Comparison of ENCODE assay signal across 14 cellular contexts in genomic region chr5:143679777-143680176, GRCh38.
DNase-seq lines count a peak whose midpoint lies in the region; ATAC-seq, FAIRE-seq and TF ChIP-seq lines count a peak whose summit lies in the region.
"Had no signal": no experiment of that assay in that cellular context is flagged by ENCODE, and none has a peak within 500 bp of the region (broad histone marks: within the 10 kb centered on the region; RNA-seq: fewer than 3 reads in every experiment).

No MANE protein-coding gene starts in this region.

- no peaks in the 10 kb centered on the region for H3K9me3 ChIP-seq in astrocyte (ENCODE audit: insufficient read depth, low read depth, low read length)
- H3K9me3 ChIP-seq: heart left ventricle had no signal

- H2AFZ ChIP-seq in astrocyte (ENCODE audit: low read depth, low read length) = no peak overlapping the region

- peak; percentile 39 for DNase-seq in NCI-H2196 (lab: John Stamatoyannopoulos, UW; ENCODE audit: unreplicated experiment)
- no peak for DNase-seq in NCI-H2196 treated with DMSO at 0.1 percent for 48 hours (lab: John Stamatoyannopoulos, UW; ENCODE audit: unreplicated experiment)
- peak; percentile 35 for DNase-seq in HS-27A (ENCODE audit: low read depth)
- no peak for DNase-seq in astrocyte (ENCODE audit: low read depth)
- DNase-seq in myocyte (ENCODE audit: low read depth) = peak; percentile 74
- DNase-seq in Calu3 = no peak
- no peak for DNase-seq in HuH-7.5 (ENCODE audit: low spot score)
- DNase-seq: activated naive CD8-positive, alpha-beta T cell treated with anti-CD3 and anti-CD28 coated beads, Interleukin-2, amount 10 ng/mL, durations not matched to agents 7 days and 5 days; heart left ventricle; NCI-H1105 treated with DMSO at 0.1 percent for 48 hours; NCI-H774; stimulated activated CD4-positive, alpha-beta T cell treated with anti-CD3 and anti-CD28 coated beads, Interleukin-1b, Interleukin-23, amount 100 ng/mL, for 48 hours had no signal

- H3K27ac ChIP-seq in astrocyte (ENCODE audit: low read depth, low read length) = no peak overlapping the region
- H3K27ac ChIP-seq: 22Rv1 had no signal

- H3K9me3 Mint-ChIP-seq in astrocyte (ENCODE audit: unreplicated experiment) = no peaks in the 10 kb centered on the region
- no peaks in the 10 kb centered on the region for H3K9me3 Mint-ChIP-seq in Calu3 (ENCODE audit: low read depth, unreplicated experiment)
- H3K9me3 Mint-ChIP-seq: activated naive CD8-positive, alpha-beta T cell treated with anti-CD3 and anti-CD28 coated beads, Interleukin-2, amount 10 ng/mL, durations not matched to agents 7 days and 5 days had no signal

- CTCF ChIA-PET in Calu3 (lab: Charles Lee) = no interaction called here

- no peak overlapping the region for H3K4me3 ChIP-seq in astrocyte (ENCODE audit: insufficient read depth, low read depth, low read length)
- H3K4me3 ChIP-seq: heart left ventricle had no signal

- H3K9ac ChIP-seq in astrocyte (ENCODE audit: low read length) = no peak overlapping the region

- ATAC-seq in HG03439 (IDR thresholded peaks at IDR 0.05; ENCODE audit: unreplicated experiment) = no peak

- BruUV-seq in Calu3 (replicated peaks; lab: Mats Ljungman, UMichigan) = no TSS peak

- H3K79me2 ChIP-seq in astrocyte (ENCODE audit: insufficient read depth, low read length) = no peaks in the 10 kb centered on the region

- H3K27ac Mint-ChIP-seq in astrocyte (ENCODE audit: unreplicated experiment) (no peak overlapping the region), Calu3 (ENCODE audit: unreplicated experiment) (no peak overlapping the region)
- H3K27ac Mint-ChIP-seq: activated naive CD8-positive, alpha-beta T cell treated with anti-CD3 and anti-CD28 coated beads, Interleukin-2, amount 10 ng/mL, durations not matched to agents 7 days and 5 days had no signal

- H3K27me3 Mint-ChIP-seq in astrocyte (ENCODE audit: low read depth, unreplicated experiment) = no peaks in the 10 kb centered on the region
- no peaks in the 10 kb centered on the region for H3K27me3 Mint-ChIP-seq in Calu3 (ENCODE audit: unreplicated experiment)

- H3K4me1 ChIP-seq in astrocyte (ENCODE audit: insufficient read depth, low read length) = peaks cover 5% of the 10 kb centered on the region

- no peaks in the 10 kb centered on the region for H3K36me3 Mint-ChIP-seq in astrocyte (ENCODE audit: low read depth, unreplicated experiment)
- H3K36me3 Mint-ChIP-seq in Calu3 (ENCODE audit: insufficient read depth, unreplicated experiment) = no peaks in the 10 kb centered on the region
- H3K36me3 Mint-ChIP-seq: activated naive CD8-positive, alpha-beta T cell treated with anti-CD3 and anti-CD28 coated beads, Interleukin-2, amount 10 ng/mL, durations not matched to agents 7 days and 5 days had no signal

- no peak overlapping the region for H3K4me2 ChIP-seq in astrocyte (ENCODE audit: low read length)

- no peak overlapping the region for H3K4me3 Mint-ChIP-seq in astrocyte (ENCODE audit: unreplicated experiment)
- no peak overlapping the region for H3K4me3 Mint-ChIP-seq in Calu3 (ENCODE audit: low read depth, unreplicated experiment)
- H3K4me3 Mint-ChIP-seq: activated naive CD8-positive, alpha-beta T cell treated with anti-CD3 and anti-CD28 coated beads, Interleukin-2, amount 10 ng/mL, durations not matched to agents 7 days and 5 days had no signal

- no peaks in the 10 kb centered on the region for H4K20me1 ChIP-seq in astrocyte (ENCODE audit: insufficient read depth, low read length)

- intact Hi-C loops in Calu3 (cut with micrococcal nuclease; ENCODE audit: unreplicated experiment) = loop anchor here (10.0 kb wide), 1 partner anchor 575 kb away; no protein-coding TSS in a partner anchor

- H3K4me1 Mint-ChIP-seq in astrocyte (ENCODE audit: low read depth, unreplicated experiment) (peaks cover 4% of the 10 kb centered on the region), Calu3 (ENCODE audit: low read depth, unreplicated experiment) (peaks cover 46% of the 10 kb centered on the region)

- no peaks in the 10 kb centered on the region for H3K27me3 ChIP-seq in astrocyte (ENCODE audit: insufficient read depth, low read length)
- H3K27me3 ChIP-seq: heart left ventricle had no signal

- H3K36me3 ChIP-seq in astrocyte (ENCODE audit: insufficient read depth, low read length) = no peaks in the 10 kb centered on the region
- H3K36me3 ChIP-seq: heart left ventricle had no signal

- FAIRE-seq in astrocyte (lab: Jason Lieb, UNC) = peak; percentile 97

- TF ChIP-seq CTCF in astrocyte (IDR thresholded peaks at IDR 0.05; ENCODE audit: insufficient read depth, low read depth, low read length) (no peak), Calu3 (IDR thresholded peaks at IDR 0.05; ENCODE audit: unreplicated experiment) (no peak)

Comparison
In these comparisons a context has a peak if more than half of its experiments do, and no peak if none do; other contexts are left out.
1. DNase-seq: peak in NCI-H2196 (single experiment), HS-27A (single experiment) and myocyte (single experiment); none in NCI-H2196 treated with DMSO at 0.1 percent for 48 hours (single experiment), astrocyte (single experiment), Calu3 (single experiment) and HuH-7.5 (single experiment).